In genomic region chr13:40457844-40458243, GRCh38 we compare ENCODE assay signal across 22 cellular contexts.
"Had no signal": no experiment of that assay in that cellular context is flagged by ENCODE, and none has a peak within 500 bp of the region (broad histone marks: within the 10 kb centered on the region; RNA-seq: fewer than 3 reads in every experiment).

No MANE protein-coding gene starts in this region.

- H3K36me3 ChIP-seq: MG63, SJSA1 had no signal

- H3K27ac Mint-ChIP-seq: IgD-negative memory B cell had no signal

- DNase-seq: MG63, NCI-H1092, NCI-H1105 treated with DMSO at 0.1 percent for 48 hours, NCI-H1417 treated with DMSO at 0.1 percent for 48 hours, NCI-H146, NCI-H1694 treated with DMSO at 0.1 percent for 48 hours, NCI-H1930, NCI-H2081, NCI-H2107, NCI-H2227 treated with DMSO at 0.1 percent for 48 hours, NCI-H524, NCI-H526 treated with DMSO at 0.1 percent for 48 hours, NCI-H748 treated with DMSO at 0.1 percent for 48 hours, OCI-M1, Right ventricle myocardium superior, RPMI8226, SIG-M5 had no signal

- H3K9me3 Mint-ChIP-seq: IgD-negative memory B cell had no signal

- H3K27me3 Mint-ChIP-seq: IgD-negative memory B cell had no signal

- H3K4me3 ChIP-seq: K562, MG63, SJSA1, SK-N-MC had no signal

- H3K27me3 ChIP-seq: MG63, SJSA1 had no signal

- H3K4me3 Mint-ChIP-seq: IgD-negative memory B cell had no signal

- H3K9me3 ChIP-seq: MG63, SJSA1 had no signal

- H3K36me3 Mint-ChIP-seq: IgD-negative memory B cell had no signal

- H3K4me1 Mint-ChIP-seq: IgD-negative memory B cell had no signal

- H3K27ac ChIP-seq: HL-60, SJSA1, SK-N-MC had no signal
